2 cellular contexts compared by ENCODE assay signal in the genomic region with DNA sequence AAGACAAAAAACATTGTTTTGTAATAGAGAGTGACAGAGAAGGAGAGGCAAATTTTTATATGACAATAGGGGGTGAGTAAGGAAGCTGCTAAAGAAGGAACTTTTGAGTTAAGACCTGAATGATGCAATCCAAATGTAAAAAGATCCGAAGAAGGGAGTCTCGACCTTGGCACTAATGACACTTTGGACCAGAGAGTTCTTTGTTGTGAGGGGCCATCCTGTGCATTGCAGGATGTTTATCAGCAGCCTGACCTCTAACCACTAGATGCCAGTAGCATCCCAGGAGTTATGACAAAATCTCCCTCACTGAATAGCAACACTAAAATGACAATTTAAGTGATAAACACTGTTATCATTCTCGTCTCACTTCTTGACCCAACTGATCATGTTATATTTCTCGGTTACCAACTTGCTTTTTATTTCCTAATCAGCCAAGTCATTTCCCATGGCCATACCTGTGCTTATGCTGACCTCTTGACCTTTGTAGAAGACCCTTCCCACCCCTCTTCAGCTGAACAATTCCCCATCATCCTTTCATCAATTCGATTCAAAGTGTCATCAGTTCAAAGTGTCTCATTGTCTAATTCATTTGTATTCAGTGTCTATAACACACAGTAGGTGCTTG.
TF ChIP-seq lines count a peak whose summit lies in the region.

No MANE protein-coding gene starts in this region.

TF ChIP-seq in Ishikawa, 13 proteins besides CTCF, POLR2A, EP300 and RAD21:
- TF ChIP-seq CREB1 (IDR thresholded peaks at IDR 0.05; ENCODE audit: low read depth) (no peak), TEAD4 (IDR thresholded peaks at IDR 0.05) (no peak), EGR1 (IDR thresholded peaks at IDR 0.05) (no peak), MAX (IDR thresholded peaks at IDR 0.05) (no peak), USF1 (IDR thresholded peaks at IDR 0.05) (no peak), NFIC (IDR thresholded peaks at IDR 0.05) (no peak), CEBPB (IDR thresholded peaks at IDR 0.05) (no peak), YY1 (IDR thresholded peaks at IDR 0.05; ENCODE audit: low read depth) (no peak), TCF12 (IDR thresholded peaks at IDR 0.05; ENCODE audit: low read depth) (no peak)

TF ChIP-seq in K562, 482 proteins besides CTCF, POLR2A, EP300 and RAD21:
- TF ChIP-seq KDM2B (CRISPR knock-in tag; IDR thresholded peaks at IDR 0.05) (no peak), ZFX (CRISPR knock-in tag; IDR thresholded peaks at IDR 0.05) (no peak), ZNF551 (CRISPR knock-in tag; IDR thresholded peaks at IDR 0.05) (no peak), PHTF2 (CRISPR knock-in tag; IDR thresholded peaks at IDR 0.05) (no peak), CEBPB (tag; IDR thresholded peaks at IDR 0.05) (peak; percentile 55), RCOR1 (IDR thresholded peaks at IDR 0.05; ENCODE audit: borderline replicate concordance in 1 of 2, low read depth in 2 of 2, low read length in 2 of 2) (0 out of 4 replicates have a peak, but pooled peaks of 1 of the 2 experiments have one; percentile 23), ZC3H11A (IDR thresholded peaks at IDR 0.05; ENCODE audit: low read depth, low read length) (no peak), SOX6 (IDR thresholded peaks at IDR 0.05) (peak; percentile 21; the same call in 1 of the 2 replicates), MAFG (tag; conservative IDR thresholded peaks at IDR 0.05) (no peak), ZNF584 (CRISPR knock-in tag; IDR thresholded peaks at IDR 0.05; ENCODE audit: low read depth) (0 out of 2 replicates have a peak, but pooled peaks have one; percentile 29), ATF7 (IDR thresholded peaks at IDR 0.05) (peak; percentile 48; the same call in 1 of the 2 replicates), ATF1 (CRISPR knock-in tag; IDR thresholded peaks at IDR 0.05) (no peak), ATF1 (tag; IDR thresholded peaks at IDR 0.05) (no peak), TRIM24 (IDR thresholded peaks at IDR 0.05) (peak in 1 of 2 experiments; percentile 70; a peak in 2 of 4 replicates), ESRRA (IDR thresholded peaks at IDR 0.05; ENCODE audit: borderline replicate concordance, low read depth) (peak; percentile 67; the same call in 1 of the 2 replicates), NR2C2 (CRISPR knock-in tag; IDR thresholded peaks at IDR 0.05) (no peak), NR2C2 (tag; IDR thresholded peaks at IDR 0.05) (no peak), JUND (IDR thresholded peaks at IDR 0.05; ENCODE audit: borderline replicate concordance, low read depth, low read length) (no peak), JUND (tag; IDR thresholded peaks at IDR 0.05; ENCODE audit: borderline replicate concordance, low read depth, low read length) (no peak), CTBP1 (IDR thresholded peaks at IDR 0.05; ENCODE audit: borderline replicate concordance) (peak; percentile 57; the same call in 1 of the 2 replicates), SETDB1 (IDR thresholded peaks at IDR 0.05; ENCODE audit: low read length) (no peak), FOXO4 (CRISPR knock-in tag; IDR thresholded peaks at IDR 0.05) (no peak), NFIC (IDR thresholded peaks at IDR 0.05) (no peak), ZHX1 (conservative IDR thresholded peaks at IDR 0.05; ENCODE audit: low read length) (no peak), GABPB1 (CRISPR knock-in tag; IDR thresholded peaks at IDR 0.05) (no peak), GTF2E2 (tag; IDR thresholded peaks at IDR 0.05) (no peak), CEBPG (CRISPR knock-in tag; IDR thresholded peaks at IDR 0.05) (peak; percentile 64; the same call in 1 of the 2 replicates), CEBPG (tag; conservative IDR thresholded peaks at IDR 0.05 in 1 of 2, IDR thresholded peaks at IDR 0.05 in 1 of 2) (peak; percentile 70 to 96), ATF4 (CRISPR knock-in tag; IDR thresholded peaks at IDR 0.05) (peak; percentile 68; the same call in 1 of the 2 replicates), ZNF436 (CRISPR knock-in tag; IDR thresholded peaks at IDR 0.05) (no peak), SIN3A (IDR thresholded peaks at IDR 0.05; ENCODE audit: borderline replicate concordance in 2 of 2, control insufficient read depth in 1 of 2, low read depth in 2 of 2, low read length in 2 of 2) (no peak)
- TF ChIP-seq, protein P1, sequence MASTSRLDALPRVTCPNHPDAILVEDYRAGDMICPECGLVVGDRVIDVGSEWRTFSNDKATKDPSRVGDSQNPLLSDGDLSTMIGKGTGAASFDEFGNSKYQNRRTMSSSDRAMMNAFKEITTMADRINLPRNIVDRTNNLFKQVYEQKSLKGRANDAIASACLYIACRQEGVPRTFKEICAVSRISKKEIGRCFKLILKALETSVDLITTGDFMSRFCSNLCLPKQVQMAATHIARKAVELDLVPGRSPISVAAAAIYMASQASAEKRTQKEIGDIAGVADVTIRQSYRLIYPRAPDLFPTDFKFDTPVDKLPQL (IDR thresholded peaks at IDR 0.05; ENCODE audit: extremely low read depth, insufficient read length): no peak
- TF ChIP-seq, protein P2, sequence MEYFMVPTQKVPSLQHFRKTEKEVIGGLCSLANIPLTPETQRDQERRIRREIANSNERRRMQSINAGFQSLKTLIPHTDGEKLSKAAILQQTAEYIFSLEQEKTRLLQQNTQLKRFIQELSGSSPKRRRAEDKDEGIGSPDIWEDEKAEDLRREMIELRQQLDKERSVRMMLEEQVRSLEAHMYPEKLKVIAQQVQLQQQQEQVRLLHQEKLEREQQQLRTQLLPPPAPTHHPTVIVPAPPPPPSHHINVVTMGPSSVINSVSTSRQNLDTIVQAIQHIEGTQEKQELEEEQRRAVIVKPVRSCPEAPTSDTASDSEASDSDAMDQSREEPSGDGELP (CRISPR knock-in tag; IDR thresholded peaks at IDR 0.05; ENCODE audit: borderline replicate concordance): no peak
- TF ChIP-seq, protein P3, sequence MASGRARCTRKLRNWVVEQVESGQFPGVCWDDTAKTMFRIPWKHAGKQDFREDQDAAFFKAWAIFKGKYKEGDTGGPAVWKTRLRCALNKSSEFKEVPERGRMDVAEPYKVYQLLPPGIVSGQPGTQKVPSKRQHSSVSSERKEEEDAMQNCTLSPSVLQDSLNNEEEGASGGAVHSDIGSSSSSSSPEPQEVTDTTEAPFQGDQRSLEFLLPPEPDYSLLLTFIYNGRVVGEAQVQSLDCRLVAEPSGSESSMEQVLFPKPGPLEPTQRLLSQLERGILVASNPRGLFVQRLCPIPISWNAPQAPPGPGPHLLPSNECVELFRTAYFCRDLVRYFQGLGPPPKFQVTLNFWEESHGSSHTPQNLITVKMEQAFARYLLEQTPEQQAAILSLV (tag; IDR thresholded peaks at IDR 0.05): no peak
- TF ChIP-seq, protein P4, sequence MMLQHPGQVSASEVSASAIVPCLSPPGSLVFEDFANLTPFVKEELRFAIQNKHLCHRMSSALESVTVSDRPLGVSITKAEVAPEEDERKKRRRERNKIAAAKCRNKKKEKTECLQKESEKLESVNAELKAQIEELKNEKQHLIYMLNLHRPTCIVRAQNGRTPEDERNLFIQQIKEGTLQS (IDR thresholded peaks at IDR 0.05): peak; percentile 84
- TF ChIP-seq, protein P4 (CRISPR knock-in tag; conservative IDR thresholded peaks at IDR 0.05): no peak
- TF ChIP-seq, protein P5, sequence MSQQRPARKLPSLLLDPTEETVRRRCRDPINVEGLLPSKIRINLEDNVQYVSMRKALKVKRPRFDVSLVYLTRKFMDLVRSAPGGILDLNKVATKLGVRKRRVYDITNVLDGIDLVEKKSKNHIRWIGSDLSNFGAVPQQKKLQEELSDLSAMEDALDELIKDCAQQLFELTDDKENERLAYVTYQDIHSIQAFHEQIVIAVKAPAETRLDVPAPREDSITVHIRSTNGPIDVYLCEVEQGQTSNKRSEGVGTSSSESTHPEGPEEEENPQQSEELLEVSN (IDR thresholded peaks at IDR 0.05; ENCODE audit: borderline replicate concordance in 1 of 2, extremely low read depth in 1 of 2, insufficient read depth in 1 of 2, insufficient read length in 1 of 2, low read depth in 1 of 2, low read length in 1 of 2, poor library complexity in 1 of 2, severe bottlenecking in 1 of 2): no peak
- TF ChIP-seq, protein P6, sequence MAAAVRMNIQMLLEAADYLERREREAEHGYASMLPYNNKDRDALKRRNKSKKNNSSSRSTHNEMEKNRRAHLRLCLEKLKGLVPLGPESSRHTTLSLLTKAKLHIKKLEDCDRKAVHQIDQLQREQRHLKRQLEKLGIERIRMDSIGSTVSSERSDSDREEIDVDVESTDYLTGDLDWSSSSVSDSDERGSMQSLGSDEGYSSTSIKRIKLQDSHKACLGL (CRISPR knock-in tag; IDR thresholded peaks at IDR 0.05; ENCODE audit: borderline replicate concordance, poor library complexity, severe bottlenecking): no peak
